8 cellular contexts compared by ENCODE assay signal in the genomic region with DNA sequence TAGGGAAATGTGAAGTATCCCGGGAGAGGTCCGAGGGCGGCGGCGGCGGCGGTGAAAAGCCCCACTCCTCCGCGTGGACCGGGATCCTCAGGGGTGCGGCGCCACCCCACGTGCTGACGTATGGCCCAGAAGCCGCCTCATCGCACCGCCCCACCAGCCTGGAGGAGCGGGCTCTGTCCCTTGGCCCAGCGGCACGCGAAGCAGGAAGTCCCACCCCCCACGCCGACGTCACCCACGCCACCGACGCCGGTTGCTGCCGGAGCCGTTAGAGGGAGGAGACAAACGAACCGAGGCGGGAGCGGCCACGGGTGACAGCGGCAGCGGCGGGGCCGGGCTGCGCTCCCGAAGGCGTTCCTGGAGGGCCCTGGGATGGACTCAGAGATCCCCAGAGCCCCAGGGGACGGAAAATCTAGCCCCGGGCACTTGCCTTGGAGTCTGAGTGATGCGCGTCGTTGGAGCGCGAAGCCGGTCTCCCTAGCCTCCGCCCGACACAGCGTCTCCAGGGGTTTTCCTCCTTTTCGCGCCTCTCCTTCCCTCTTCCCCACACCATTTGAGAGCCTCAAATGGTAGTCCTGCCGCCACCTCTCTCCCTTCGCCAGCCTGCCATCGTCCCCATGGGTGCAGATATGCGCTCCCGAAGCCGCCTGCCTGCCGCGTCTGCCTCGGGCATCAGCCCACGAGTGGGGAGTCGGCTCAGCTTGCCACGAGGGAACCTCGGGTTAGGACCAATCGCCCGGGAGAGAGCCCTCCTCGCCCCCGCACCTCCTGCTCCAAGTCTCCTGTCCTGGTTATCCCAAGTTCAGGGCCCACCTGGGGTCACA. TPM values are rescaled to one million over a fixed set of nuclear protein-coding genes. Genes with fewer than 3 reads are reported as not detected.
DNase-seq lines count a peak whose midpoint lies in the region; ATAC-seq and TF ChIP-seq lines count a peak whose summit lies in the region.

A gene with protein sequence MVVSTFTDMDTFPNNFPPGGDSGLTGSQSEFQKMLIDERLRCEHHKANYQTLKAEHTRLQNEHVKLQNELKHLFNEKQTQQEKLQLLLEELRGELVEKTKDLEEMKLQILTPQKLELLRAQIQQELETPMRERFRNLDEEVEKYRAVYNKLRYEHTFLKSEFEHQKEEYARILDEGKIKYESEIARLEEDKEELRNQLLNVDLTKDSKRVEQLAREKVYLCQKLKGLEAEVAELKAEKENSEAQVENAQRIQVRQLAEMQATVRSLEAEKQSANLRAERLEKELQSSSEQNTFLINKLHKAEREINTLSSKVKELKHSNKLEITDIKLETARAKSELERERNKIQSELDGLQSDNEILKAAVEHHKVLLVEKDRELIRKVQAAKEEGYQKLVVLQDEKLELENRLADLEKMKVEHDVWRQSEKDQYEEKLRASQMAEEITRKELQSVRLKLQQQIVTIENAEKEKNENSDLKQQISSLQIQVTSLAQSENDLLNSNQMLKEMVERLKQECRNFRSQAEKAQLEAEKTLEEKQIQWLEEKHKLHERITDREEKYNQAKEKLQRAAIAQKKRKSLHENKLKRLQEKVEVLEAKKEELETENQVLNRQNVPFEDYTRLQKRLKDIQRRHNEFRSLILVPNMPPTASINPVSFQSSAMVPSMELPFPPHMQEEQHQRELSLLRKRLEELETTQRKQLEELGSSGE (minus strand): TSS at position 95 of the 821 bp plus-strand sequence. CDS start 47,377 bp downstream, outside the sequence.

- H3K36me3 Mint-ChIP-seq in WTC11: peaks cover 9% of the 10 kb centered on the region
- H3K36me3 Mint-ChIP-seq in immature natural killer cell: peaks cover 0 to 4% (median 4%) of the 10 kb centered on the region in 3 donors

- peaks cover 19% of the 10 kb centered on the region for H3K4me1 Mint-ChIP-seq in WTC11
- H3K4me1 Mint-ChIP-seq in immature natural killer cell: peaks cover 20 to 33% of the 10 kb centered on the region in 2 donors

- TF ChIP-seq POLR2A in spleen (IDR thresholded peaks at IDR 0.05): peak in 1 of 3 donors; percentile 75

- intact Hi-C loops in spleen (cut with DNase I; ENCODE audit: low total_unique reads): no loop called here

- H3K4me3 ChIP-seq in AG04449 (ENCODE audit: low read depth, low read length) (peak within 1 kb of the TSS; percentile 84), spleen (peak within 1 kb of the TSS; percentile 41 to 81 (median 72))

- H3K4me1 ChIP-seq in spleen: peaks cover 9 to 30% (median 23%) of the 10 kb centered on the region in 6 donors

- H3K36me3 ChIP-seq in spleen: no peaks in the 10 kb centered on the region

- no peaks in the 10 kb centered on the region for H3K9me3 ChIP-seq in spleen

- ATAC-seq in GM18907 (IDR thresholded peaks at IDR 0.05; ENCODE audit: unreplicated experiment): peak; percentile 98
- peak; percentile 97 for ATAC-seq in HG03159 (IDR thresholded peaks at IDR 0.05; ENCODE audit: unreplicated experiment)
- ATAC-seq in WTC11: peak; percentile 94

- H3K4me3 Mint-ChIP-seq in WTC11 (peak within 1 kb of the TSS; percentile 88), immature natural killer cell (peak within 1 kb of the TSS; percentile 92 to 97 (median 95))

- 0 to 1% (median 0%) methylated on average over 25 to 72 of the region's 72 CpGs for WGBS in spleen, 5 donors

- peak within 1 kb of the TSS; percentile 58 for H3K27ac ChIP-seq in caudate nucleus (ENCODE audit: low read depth, low read length)
- H3K27ac ChIP-seq in spleen: peak within 1 kb of the TSS; percentile 81 to 92 (median 90)

- POLR2A ChIA-PET in AG04449 (lab: Yijun Ruan, JAX) (interaction anchor here (1.0 kb wide), 1 partner anchor 170 kb away, joined by 5 read pairs; no protein-coding TSS in a partner anchor), WTC11 (lab: Charles Lee) (no interaction called here)

- no peaks in the 10 kb centered on the region for H3K27me3 ChIP-seq in spleen (replicated peaks in 1 of 7)

- CTCF ChIA-PET in AG04449 (lab: Yijun Ruan, JAX) (interaction anchor here (1.0 to 1.9 kb wide), 3 partner anchors 25 to 325 kb away, joined by 3 to 12 read pairs (median 7); no protein-coding TSS in a partner anchor), WTC11 (lab: Charles Lee) (interaction anchor here (1.2 kb wide), 1 partner anchor 31 kb away, joined by 5 read pairs; no protein-coding TSS in a partner anchor)

- H3K9me3 Mint-ChIP-seq in WTC11: peaks cover 4% of the 10 kb centered on the region
- no peaks in the 10 kb centered on the region for H3K9me3 Mint-ChIP-seq in immature natural killer cell

- H3K27ac Mint-ChIP-seq in WTC11: peak within 1 kb of the TSS; percentile 33; the same call in 1 of the 2 replicates
- peak within 1 kb of the TSS; percentile 89 to 96 (median 94) for H3K27ac Mint-ChIP-seq in immature natural killer cell

- DNase-seq in AG04449 (ENCODE audit: low read depth, low spot score): peak; percentile 37
- peak; percentile 86 for DNase-seq in NCI-H2227 treated with DMSO at 0.1 percent for 48 hours (lab: John Stamatoyannopoulos, UW)
- peak; percentile 86 for DNase-seq in WTC11 (ENCODE audit: low spot score)
- DNase-seq in caudate nucleus (lab: John Stamatoyannopoulos, UW): peak; percentile 56 to 98 (median 93)
- DNase-seq in immature natural killer cell: peak; percentile 94 to 95 (median 94)
- peak; percentile 100 for DNase-seq in spleen

- TF ChIP-seq CTCF in AG04449 (IDR thresholded peaks at IDR 0.05; ENCODE audit: insufficient read depth, low read length, missing control alignments) (no peak), WTC11 (IDR thresholded peaks at IDR 0.05) (no peak), spleen (IDR thresholded peaks at IDR 0.05 in 8 of 11, conservative IDR thresholded peaks at IDR 0.05 in 3 of 11) (peak in 2 of 11 experiments; percentile 15 to 28)

- H3K27me3 Mint-ChIP-seq in WTC11 (ENCODE audit: low read depth) (peaks cover 9% of the 10 kb centered on the region), immature natural killer cell (ENCODE audit: low read depth in 3 of 3) (peaks cover 6 to 14% (median 10%) of the 10 kb centered on the region in 3 donors)

TF ChIP-seq in WTC11, 78 proteins besides CTCF, POLR2A, EP300 and RAD21 (continues in another document):
- TF ChIP-seq ATF1 (CRISPR knock-in tag; IDR thresholded peaks at IDR 0.05) (peak; percentile 32; the same call in 1 of the 2 replicates), ZNF232 (CRISPR knock-in tag; IDR thresholded peaks at IDR 0.05) (peak; percentile 89), ETV6 (CRISPR knock-in tag; IDR thresholded peaks at IDR 0.05) (peak; percentile 96), ZNF219 (CRISPR knock-in tag; IDR thresholded peaks at IDR 0.05; ENCODE audit: borderline replicate concordance) (no peak), TEAD1 (CRISPR knock-in tag; IDR thresholded peaks at IDR 0.05) (peak; percentile 76; the same call in 1 of the 2 replicates)
- TF ChIP-seq, protein P1, sequence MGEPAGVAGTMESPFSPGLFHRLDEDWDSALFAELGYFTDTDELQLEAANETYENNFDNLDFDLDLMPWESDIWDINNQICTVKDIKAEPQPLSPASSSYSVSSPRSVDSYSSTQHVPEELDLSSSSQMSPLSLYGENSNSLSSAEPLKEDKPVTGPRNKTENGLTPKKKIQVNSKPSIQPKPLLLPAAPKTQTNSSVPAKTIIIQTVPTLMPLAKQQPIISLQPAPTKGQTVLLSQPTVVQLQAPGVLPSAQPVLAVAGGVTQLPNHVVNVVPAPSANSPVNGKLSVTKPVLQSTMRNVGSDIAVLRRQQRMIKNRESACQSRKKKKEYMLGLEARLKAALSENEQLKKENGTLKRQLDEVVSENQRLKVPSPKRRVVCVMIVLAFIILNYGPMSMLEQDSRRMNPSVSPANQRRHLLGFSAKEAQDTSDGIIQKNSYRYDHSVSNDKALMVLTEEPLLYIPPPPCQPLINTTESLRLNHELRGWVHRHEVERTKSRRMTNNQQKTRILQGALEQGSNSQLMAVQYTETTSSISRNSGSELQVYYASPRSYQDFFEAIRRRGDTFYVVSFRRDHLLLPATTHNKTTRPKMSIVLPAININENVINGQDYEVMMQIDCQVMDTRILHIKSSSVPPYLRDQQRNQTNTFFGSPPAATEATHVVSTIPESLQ (CRISPR knock-in tag; IDR thresholded peaks at IDR 0.05): no peak
- TF ChIP-seq, protein P2, sequence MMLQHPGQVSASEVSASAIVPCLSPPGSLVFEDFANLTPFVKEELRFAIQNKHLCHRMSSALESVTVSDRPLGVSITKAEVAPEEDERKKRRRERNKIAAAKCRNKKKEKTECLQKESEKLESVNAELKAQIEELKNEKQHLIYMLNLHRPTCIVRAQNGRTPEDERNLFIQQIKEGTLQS (CRISPR knock-in tag; conservative IDR thresholded peaks at IDR 0.05): no peak
- TF ChIP-seq, protein P3, sequence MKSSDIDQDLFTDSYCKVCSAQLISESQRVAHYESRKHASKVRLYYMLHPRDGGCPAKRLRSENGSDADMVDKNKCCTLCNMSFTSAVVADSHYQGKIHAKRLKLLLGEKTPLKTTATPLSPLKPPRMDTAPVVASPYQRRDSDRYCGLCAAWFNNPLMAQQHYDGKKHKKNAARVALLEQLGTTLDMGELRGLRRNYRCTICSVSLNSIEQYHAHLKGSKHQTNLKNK (CRISPR knock-in tag; IDR thresholded peaks at IDR 0.05): no peak
- TF ChIP-seq, protein P4, sequence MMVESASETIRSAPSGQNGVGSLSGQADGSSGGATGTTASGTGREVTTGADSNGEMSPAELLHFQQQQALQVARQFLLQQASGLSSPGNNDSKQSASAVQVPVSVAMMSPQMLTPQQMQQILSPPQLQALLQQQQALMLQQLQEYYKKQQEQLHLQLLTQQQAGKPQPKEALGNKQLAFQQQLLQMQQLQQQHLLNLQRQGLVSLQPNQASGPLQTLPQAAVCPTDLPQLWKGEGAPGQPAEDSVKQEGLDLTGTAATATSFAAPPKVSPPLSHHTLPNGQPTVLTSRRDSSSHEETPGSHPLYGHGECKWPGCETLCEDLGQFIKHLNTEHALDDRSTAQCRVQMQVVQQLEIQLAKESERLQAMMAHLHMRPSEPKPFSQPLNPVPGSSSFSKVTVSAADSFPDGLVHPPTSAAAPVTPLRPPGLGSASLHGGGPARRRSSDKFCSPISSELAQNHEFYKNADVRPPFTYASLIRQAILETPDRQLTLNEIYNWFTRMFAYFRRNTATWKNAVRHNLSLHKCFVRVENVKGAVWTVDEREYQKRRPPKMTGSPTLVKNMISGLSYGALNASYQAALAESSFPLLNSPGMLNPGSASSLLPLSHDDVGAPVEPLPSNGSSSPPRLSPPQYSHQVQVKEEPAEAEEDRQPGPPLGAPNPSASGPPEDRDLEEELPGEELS (CRISPR knock-in tag; IDR thresholded peaks at IDR 0.05): peak; percentile 83

RNA-seq across cellular contexts. Expression of the gene that starts here (rescaled TPM):
- total RNA-seq in WTC11 (2021) (23.4 to 29.8 TPM (median 26.2 TPM) in 3 replicates), spleen (10 to 100 TPM; 13.0 to 29.0 (median 15.8) TPM)
- polyA plus RNA-seq in immature natural killer cell (1 to 10 TPM; 2.0 to 4.4 (median 4.1) TPM), spleen (10 to 100 TPM in 1 of 3 donors, 1 to 10 TPM in 2; 6.8 to 12.9 (median 7.0) TPM)

Comparison
In these comparisons a context has a peak if more than half of its experiments do, and no peak if none do; other contexts are left out.
1. Peak in every context shown above with its lines: DNase-seq, ATAC-seq, H3K4me3 ChIP-seq and H3K27ac ChIP-seq.
2. DNase-seq: peak in every context shown above with its lines; median percentile 100 in spleen; 94 in immature natural killer cell; 93 in caudate nucleus; 86 in NCI-H2227 treated with DMSO at 0.1 percent for 48 hours; 86 in WTC11; 37 in AG04449.